In genomic region chr4:84379881-84380618, GRCh38 we compare ENCODE assay signal across 14 cellular contexts.
A peak's percentile ranks its signal among the peaks of the same experiment; 100 is the strongest.
DNase-seq lines count a peak whose midpoint lies in the region; ATAC-seq, FAIRE-seq and TF ChIP-seq lines count a peak whose summit lies in the region.
"Had no signal": no experiment of that assay in that cellular context is flagged by ENCODE, and none has a peak within 500 bp of the region (broad histone marks: within the 10 kb centered on the region; RNA-seq: fewer than 3 reads in every experiment).

No MANE protein-coding gene starts in this region.

- H3K4me3 ChIP-seq in fibroblast of lung (replicated peaks in 1 of 4; ENCODE audit: control extremely low read depth in 1 of 4, insufficient read depth in 1 of 4, low read depth in 3 of 4, low read length in 4 of 4): no peak overlapping the region
- no peak overlapping the region for H3K4me3 ChIP-seq in skeletal muscle cell (ENCODE audit: low read depth, low read length)
- H3K4me3 ChIP-seq: adrenal gland had no signal

- intact Hi-C loops in CD4-positive, alpha-beta T cell (cut with DNase I, micrococcal nuclease): no loop called here

- peak; percentile 88 for FAIRE-seq in RCC 7860 (lab: Jason Lieb, UNC)

- H3K36me3 Mint-ChIP-seq in CD4-positive, alpha-beta T cell (ENCODE audit: low read depth): no peaks in the 10 kb centered on the region

- H3K4me3 Mint-ChIP-seq in CD4-positive, alpha-beta T cell: no peak overlapping the region
- H3K4me3 Mint-ChIP-seq: HFFc6 had no signal

- no peak overlapping the region for H3K27ac ChIP-seq in fibroblast of lung (ENCODE audit: insufficient read depth, low read length)
- H3K27ac ChIP-seq in CD4-positive, alpha-beta T cell (ENCODE audit: low read depth, low read length): no peak overlapping the region
- H3K27ac ChIP-seq: adrenal gland, KMS-11, VCaP had no signal

- H3K27me3 Mint-ChIP-seq in CD4-positive, alpha-beta T cell: peaks cover 21% of the 10 kb centered on the region

- H3K4me2 ChIP-seq in fibroblast of lung (ENCODE audit: extremely low read depth, insufficient read depth, low read length): no peak overlapping the region
- H3K4me2 ChIP-seq: KMS-11 had no signal

- CTCF ChIA-PET in CD4-positive, alpha-beta T cell (lab: Charles Lee): no interaction called here

- POLR2A ChIA-PET in CD4-positive, alpha-beta T cell (lab: Charles Lee): no interaction called here

- H2AFZ ChIP-seq in fibroblast of lung (ENCODE audit: low read length): no peak overlapping the region

- peak; percentile 25 for DNase-seq in GM04504 (ENCODE audit: low read depth)
- peak; percentile 87 for DNase-seq in RCC 7860 (ENCODE audit: low spot score)
- DNase-seq in fibroblast of lung (ENCODE audit: low read depth in 2 of 2): peak; percentile 6 to 71
- DNase-seq in skeletal muscle cell (ENCODE audit: low read depth): peak; percentile 78
- no peak for DNase-seq in activated CD8-positive, alpha-beta memory T cell treated with anti-CD3 and anti-CD28 coated beads for 24 hours
- no peak for DNase-seq in CD4-positive, alpha-beta T cell
- DNase-seq: activated CD8-positive, alpha-beta memory T cell treated with anti-CD3 and anti-CD28 coated beads, Interleukin-2, amount 50 U/mL, for 48 hours; adrenal gland; DMS 273 treated with DMSO at 0.1 percent for 48 hours; effector memory CD4-positive, alpha-beta T cell; HFFc6 had no signal

- no peaks in the 10 kb centered on the region for H3K9me3 Mint-ChIP-seq in CD4-positive, alpha-beta T cell
- H3K9me3 Mint-ChIP-seq: HFFc6 had no signal

- H3K9ac ChIP-seq in fibroblast of lung (ENCODE audit: insufficient read depth, low read length): no peak overlapping the region
- H3K9ac ChIP-seq: KMS-11 had no signal

- no peaks in the 10 kb centered on the region for H3K27me3 ChIP-seq in fibroblast of lung (ENCODE audit: control insufficient read depth, insufficient read depth, low read length)
- peaks cover 4% of the 10 kb centered on the region for H3K27me3 ChIP-seq in CD4-positive, alpha-beta T cell (ENCODE audit: control insufficient read depth, insufficient read depth, low read length)
- H3K27me3 ChIP-seq: adrenal gland had no signal

- no peak for TF ChIP-seq CTCF in fibroblast of lung (conservative IDR thresholded peaks at IDR 0.05 in 1 of 2, IDR thresholded peaks at IDR 0.05 in 1 of 2; ENCODE audit: low read depth in 1 of 2, low read length in 2 of 2)
- no peak for TF ChIP-seq CTCF in CD4-positive, alpha-beta T cell (IDR thresholded peaks at IDR 0.05)

- no peak for ATAC-seq in GM18511 (IDR thresholded peaks at IDR 0.05; ENCODE audit: unreplicated experiment)
- ATAC-seq in CD4-positive, alpha-beta T cell (ENCODE audit: poor library complexity): no peak

- no peaks in the 10 kb centered on the region for H3K9me3 ChIP-seq in fibroblast of lung (ENCODE audit: control insufficient read depth, insufficient read depth, low read depth, low read length)
- no peaks in the 10 kb centered on the region for H3K9me3 ChIP-seq in CD4-positive, alpha-beta T cell (ENCODE audit: control insufficient read depth, low read length)
- H3K9me3 ChIP-seq: adrenal gland had no signal

- no peak overlapping the region for H3K27ac Mint-ChIP-seq in CD4-positive, alpha-beta T cell
- H3K27ac Mint-ChIP-seq: HFFc6 had no signal

- H4K20me1 ChIP-seq in fibroblast of lung (ENCODE audit: control insufficient read depth, extremely low read depth, insufficient read depth, low read length): no peaks in the 10 kb centered on the region

- H3K79me2 ChIP-seq in fibroblast of lung (ENCODE audit: control insufficient read depth, insufficient read depth, low read length): no peaks in the 10 kb centered on the region

- H3K4me1 Mint-ChIP-seq in CD4-positive, alpha-beta T cell (ENCODE audit: low read depth): no peaks in the 10 kb centered on the region

- H3K36me3 ChIP-seq in fibroblast of lung (ENCODE audit: control insufficient read depth, insufficient read depth, low read length): no peaks in the 10 kb centered on the region
- H3K36me3 ChIP-seq: adrenal gland had no signal

- no peaks in the 10 kb centered on the region for H3K4me1 ChIP-seq in fibroblast of lung (ENCODE audit: control insufficient read depth, extremely low read depth, insufficient read depth, low read length)
- H3K4me1 ChIP-seq: adrenal gland had no signal

Comparison
In these comparisons a context has a peak if more than half of its experiments do, and no peak if none do; other contexts are left out.
1. DNase-seq: peak in GM04504 (single experiment), RCC 7860 (single experiment), fibroblast of lung (2 of 2) and skeletal muscle cell (single experiment); none in activated CD8-positive, alpha-beta memory T cell treated with anti-CD3 and anti-CD28 coated beads for 24 hours (single experiment) and CD4-positive, alpha-beta T cell (0 of 10).